Comparison of ENCODE assay signal across 2 cellular contexts in the genomic region with DNA sequence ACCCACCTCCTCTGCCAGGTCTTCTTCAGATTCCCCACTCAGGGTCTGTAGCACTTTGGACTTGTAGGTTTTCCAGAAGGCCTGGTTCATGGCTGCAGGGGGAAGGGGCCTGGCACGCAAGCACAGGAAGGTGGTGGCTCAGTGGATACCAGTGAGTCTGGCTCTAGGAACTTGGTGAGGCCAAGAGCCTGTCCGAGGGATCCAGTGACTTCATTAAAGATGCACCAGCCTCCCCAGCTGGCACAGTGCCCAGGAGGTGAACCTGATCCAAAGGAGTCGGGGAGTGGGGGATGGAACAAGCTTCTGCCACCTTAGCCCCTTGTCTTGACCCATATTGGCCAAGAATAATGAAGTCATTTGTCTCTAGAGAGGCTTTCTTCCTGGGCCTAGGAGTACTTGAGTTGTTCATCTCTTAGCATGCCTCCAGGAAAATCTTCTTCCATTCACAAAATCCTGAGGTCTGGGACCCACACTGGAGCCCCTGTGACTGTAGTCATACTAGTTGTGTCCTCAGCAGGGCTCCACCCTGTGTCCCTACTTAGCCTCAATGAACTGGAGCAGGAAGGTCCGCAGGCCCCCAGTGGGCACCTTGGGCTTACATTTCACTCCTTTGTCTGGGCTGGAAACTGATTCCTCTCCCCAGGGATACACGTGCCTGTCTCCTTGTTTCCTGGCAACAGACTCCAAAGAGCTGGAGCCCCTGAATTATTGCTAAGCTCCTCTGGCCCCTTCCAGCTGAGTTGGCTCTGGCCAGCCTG.
TF ChIP-seq lines count a peak whose summit lies in the region.

A gene (minus strand): TSS at position 554 of the 758 bp plus-strand sequence. CDS start 464 bp downstream, at position 90.

TF ChIP-seq in HEK293, 187 proteins besides CTCF, POLR2A, EP300 and RAD21:
- TF ChIP-seq ZNF629 (tag by site-specific recombination; IDR thresholded peaks at IDR 0.05) (0 out of 2 replicates have a peak, but pooled peaks have one; percentile 12), SP7 (tag by site-specific recombination; IDR thresholded peaks at IDR 0.05) (no peak), ZNF335 (tag by site-specific recombination; conservative IDR thresholded peaks at IDR 0.05) (peak; percentile 58), HOXA7 (CRISPR knock-in tag; IDR thresholded peaks at IDR 0.05; ENCODE audit: borderline replicate concordance) (no peak), ZNF600 (tag by site-specific recombination; IDR thresholded peaks at IDR 0.05) (no peak), ZBTB8A (tag by site-specific recombination; IDR thresholded peaks at IDR 0.05) (peak; percentile 35), ZNF660 (tag by site-specific recombination; IDR thresholded peaks at IDR 0.05) (peak; percentile 43; the same call in 1 of the 2 replicates), ZIC2 (tag by site-specific recombination; IDR thresholded peaks at IDR 0.05) (peak; percentile 63), ZBTB48 (tag by site-specific recombination; IDR thresholded peaks at IDR 0.05) (no peak)
- TF ChIP-seq, protein P1, sequence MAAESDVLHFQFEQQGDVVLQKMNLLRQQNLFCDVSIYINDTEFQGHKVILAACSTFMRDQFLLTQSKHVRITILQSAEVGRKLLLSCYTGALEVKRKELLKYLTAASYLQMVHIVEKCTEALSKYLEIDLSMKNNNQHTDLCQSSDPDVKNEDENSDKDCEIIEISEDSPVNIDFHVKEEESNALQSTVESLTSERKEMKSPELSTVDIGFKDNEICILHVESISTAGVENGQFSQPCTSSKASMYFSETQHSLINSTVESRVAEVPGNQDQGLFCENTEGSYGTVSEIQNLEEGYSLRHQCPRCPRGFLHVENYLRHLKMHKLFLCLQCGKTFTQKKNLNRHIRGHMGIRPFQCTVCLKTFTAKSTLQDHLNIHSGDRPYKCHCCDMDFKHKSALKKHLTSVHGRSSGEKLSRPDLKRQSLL (tag by site-specific recombination; IDR thresholded peaks at IDR 0.05) = 0 out of 2 replicates have a peak, but pooled peaks have one; percentile 44
- TF ChIP-seq, protein P2, sequence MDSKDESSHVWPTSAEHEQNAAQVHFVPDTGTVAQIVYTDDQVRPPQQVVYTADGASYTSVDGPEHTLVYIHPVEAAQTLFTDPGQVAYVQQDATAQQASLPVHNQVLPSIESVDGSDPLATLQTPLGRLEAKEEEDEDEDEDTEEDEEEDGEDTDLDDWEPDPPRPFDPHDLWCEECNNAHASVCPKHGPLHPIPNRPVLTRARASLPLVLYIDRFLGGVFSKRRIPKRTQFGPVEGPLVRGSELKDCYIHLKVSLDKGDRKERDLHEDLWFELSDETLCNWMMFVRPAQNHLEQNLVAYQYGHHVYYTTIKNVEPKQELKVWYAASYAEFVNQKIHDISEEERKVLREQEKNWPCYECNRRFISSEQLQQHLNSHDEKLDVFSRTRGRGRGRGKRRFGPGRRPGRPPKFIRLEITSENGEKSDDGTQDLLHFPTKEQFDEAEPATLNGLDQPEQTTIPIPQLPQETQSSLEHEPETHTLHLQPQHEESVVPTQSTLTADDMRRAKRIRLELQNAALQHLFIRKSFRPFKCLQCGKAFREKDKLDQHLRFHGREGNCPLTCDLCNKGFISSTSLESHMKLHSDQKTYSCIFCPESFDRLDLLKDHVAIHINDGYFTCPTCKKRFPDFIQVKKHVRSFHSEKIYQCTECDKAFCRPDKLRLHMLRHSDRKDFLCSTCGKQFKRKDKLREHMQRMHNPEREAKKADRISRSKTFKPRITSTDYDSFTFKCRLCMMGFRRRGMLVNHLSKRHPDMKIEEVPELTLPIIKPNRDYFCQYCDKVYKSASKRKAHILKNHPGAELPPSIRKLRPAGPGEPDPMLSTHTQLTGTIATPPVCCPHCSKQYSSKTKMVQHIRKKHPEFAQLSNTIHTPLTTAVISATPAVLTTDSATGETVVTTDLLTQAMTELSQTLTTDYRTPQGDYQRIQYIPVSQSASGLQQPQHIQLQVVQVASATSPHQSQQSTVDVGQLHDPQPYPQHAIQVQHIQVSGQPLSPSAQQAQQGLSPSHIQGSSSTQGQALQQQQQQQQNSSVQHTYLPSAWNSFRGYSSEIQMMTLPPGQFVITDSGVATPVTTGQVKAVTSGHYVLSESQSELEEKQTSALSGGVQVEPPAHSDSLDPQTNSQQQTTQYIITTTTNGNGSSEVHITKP (tag by site-specific recombination; IDR thresholded peaks at IDR 0.05) = peak; percentile 97
- TF ChIP-seq, protein P3, sequence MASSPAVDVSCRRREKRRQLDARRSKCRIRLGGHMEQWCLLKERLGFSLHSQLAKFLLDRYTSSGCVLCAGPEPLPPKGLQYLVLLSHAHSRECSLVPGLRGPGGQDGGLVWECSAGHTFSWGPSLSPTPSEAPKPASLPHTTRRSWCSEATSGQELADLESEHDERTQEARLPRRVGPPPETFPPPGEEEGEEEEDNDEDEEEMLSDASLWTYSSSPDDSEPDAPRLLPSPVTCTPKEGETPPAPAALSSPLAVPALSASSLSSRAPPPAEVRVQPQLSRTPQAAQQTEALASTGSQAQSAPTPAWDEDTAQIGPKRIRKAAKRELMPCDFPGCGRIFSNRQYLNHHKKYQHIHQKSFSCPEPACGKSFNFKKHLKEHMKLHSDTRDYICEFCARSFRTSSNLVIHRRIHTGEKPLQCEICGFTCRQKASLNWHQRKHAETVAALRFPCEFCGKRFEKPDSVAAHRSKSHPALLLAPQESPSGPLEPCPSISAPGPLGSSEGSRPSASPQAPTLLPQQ (tag by site-specific recombination; IDR thresholded peaks at IDR 0.05) = peak; percentile 74
- TF ChIP-seq, protein P4, sequence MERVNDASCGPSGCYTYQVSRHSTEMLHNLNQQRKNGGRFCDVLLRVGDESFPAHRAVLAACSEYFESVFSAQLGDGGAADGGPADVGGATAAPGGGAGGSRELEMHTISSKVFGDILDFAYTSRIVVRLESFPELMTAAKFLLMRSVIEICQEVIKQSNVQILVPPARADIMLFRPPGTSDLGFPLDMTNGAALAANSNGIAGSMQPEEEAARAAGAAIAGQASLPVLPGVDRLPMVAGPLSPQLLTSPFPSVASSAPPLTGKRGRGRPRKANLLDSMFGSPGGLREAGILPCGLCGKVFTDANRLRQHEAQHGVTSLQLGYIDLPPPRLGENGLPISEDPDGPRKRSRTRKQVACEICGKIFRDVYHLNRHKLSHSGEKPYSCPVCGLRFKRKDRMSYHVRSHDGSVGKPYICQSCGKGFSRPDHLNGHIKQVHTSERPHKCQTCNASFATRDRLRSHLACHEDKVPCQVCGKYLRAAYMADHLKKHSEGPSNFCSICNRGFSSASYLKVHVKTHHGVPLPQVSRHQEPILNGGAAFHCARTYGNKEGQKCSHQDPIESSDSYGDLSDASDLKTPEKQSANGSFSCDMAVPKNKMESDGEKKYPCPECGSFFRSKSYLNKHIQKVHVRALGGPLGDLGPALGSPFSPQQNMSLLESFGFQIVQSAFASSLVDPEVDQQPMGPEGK (tag by site-specific recombination; IDR thresholded peaks at IDR 0.05) = peak; percentile 46
- TF ChIP-seq, protein P5, sequence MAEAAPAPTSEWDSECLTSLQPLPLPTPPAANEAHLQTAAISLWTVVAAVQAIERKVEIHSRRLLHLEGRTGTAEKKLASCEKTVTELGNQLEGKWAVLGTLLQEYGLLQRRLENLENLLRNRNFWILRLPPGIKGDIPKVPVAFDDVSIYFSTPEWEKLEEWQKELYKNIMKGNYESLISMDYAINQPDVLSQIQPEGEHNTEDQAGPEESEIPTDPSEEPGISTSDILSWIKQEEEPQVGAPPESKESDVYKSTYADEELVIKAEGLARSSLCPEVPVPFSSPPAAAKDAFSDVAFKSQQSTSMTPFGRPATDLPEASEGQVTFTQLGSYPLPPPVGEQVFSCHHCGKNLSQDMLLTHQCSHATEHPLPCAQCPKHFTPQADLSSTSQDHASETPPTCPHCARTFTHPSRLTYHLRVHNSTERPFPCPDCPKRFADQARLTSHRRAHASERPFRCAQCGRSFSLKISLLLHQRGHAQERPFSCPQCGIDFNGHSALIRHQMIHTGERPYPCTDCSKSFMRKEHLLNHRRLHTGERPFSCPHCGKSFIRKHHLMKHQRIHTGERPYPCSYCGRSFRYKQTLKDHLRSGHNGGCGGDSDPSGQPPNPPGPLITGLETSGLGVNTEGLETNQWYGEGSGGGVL (tag by site-specific recombination; IDR thresholded peaks at IDR 0.05) = peak; percentile 42

TF ChIP-seq in H1, 55 proteins besides CTCF, POLR2A, EP300 and RAD21:
- TF ChIP-seq SUZ12 (IDR thresholded peaks at IDR 0.05; ENCODE audit: low read length) (no peak), SP1 (IDR thresholded peaks at IDR 0.05; ENCODE audit: low read depth, low read length) (no peak), JUN (IDR thresholded peaks at IDR 0.05; ENCODE audit: low read depth, low read length) (no peak), CBX5 (IDR thresholded peaks at IDR 0.05; ENCODE audit: low read depth, low read length) (no peak), RXRA (IDR thresholded peaks at IDR 0.05; ENCODE audit: insufficient read depth, low read depth, low read length) (no peak), SAP30 (IDR thresholded peaks at IDR 0.05; ENCODE audit: insufficient read depth, insufficient replicate concordance, low read length) (no peak)
- TF ChIP-seq, protein P6, sequence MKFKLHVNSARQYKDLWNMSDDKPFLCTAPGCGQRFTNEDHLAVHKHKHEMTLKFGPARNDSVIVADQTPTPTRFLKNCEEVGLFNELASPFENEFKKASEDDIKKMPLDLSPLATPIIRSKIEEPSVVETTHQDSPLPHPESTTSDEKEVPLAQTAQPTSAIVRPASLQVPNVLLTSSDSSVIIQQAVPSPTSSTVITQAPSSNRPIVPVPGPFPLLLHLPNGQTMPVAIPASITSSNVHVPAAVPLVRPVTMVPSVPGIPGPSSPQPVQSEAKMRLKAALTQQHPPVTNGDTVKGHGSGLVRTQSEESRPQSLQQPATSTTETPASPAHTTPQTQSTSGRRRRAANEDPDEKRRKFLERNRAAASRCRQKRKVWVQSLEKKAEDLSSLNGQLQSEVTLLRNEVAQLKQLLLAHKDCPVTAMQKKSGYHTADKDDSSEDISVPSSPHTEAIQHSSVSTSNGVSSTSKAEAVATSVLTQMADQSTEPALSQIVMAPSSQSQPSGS (IDR thresholded peaks at IDR 0.05; ENCODE audit: low read length) = no peak
